ENCODE assay signal across 2 cellular contexts in genomic region chr4:113407409-113407808, GRCh38.
TF ChIP-seq lines count a peak whose summit lies in the region.

No MANE protein-coding gene starts in this region.

TF ChIP-seq in HCT116, 20 proteins besides CTCF, POLR2A, EP300 and RAD21 (continued from another document):
- TF ChIP-seq FOSL1 (IDR thresholded peaks at IDR 0.05; ENCODE audit: low read depth) = no peak
- TF ChIP-seq SIN3A (IDR thresholded peaks at IDR 0.05; ENCODE audit: low read depth) = no peak
- no peak for TF ChIP-seq EZH2 (IDR thresholded peaks at IDR 0.05)
- no peak for TF ChIP-seq SP1 (IDR thresholded peaks at IDR 0.05; ENCODE audit: low read depth)
- no peak for TF ChIP-seq REST (IDR thresholded peaks at IDR 0.05; ENCODE audit: low read depth)
- TF ChIP-seq ELF1 (IDR thresholded peaks at IDR 0.05; ENCODE audit: borderline replicate concordance, low read depth) = no peak
- no peak for TF ChIP-seq ZNF274 (IDR thresholded peaks at IDR 0.05; ENCODE audit: low read depth, low read length)
- no peak for TF ChIP-seq JUND (IDR thresholded peaks at IDR 0.05)

TF ChIP-seq in WTC11, 78 proteins besides CTCF, POLR2A, EP300 and RAD21 (continued from another document):
- TF ChIP-seq ZNF532 (CRISPR knock-in tag; IDR thresholded peaks at IDR 0.05; ENCODE audit: borderline replicate concordance) (no peak), AFF4 (CRISPR knock-in tag; IDR thresholded peaks at IDR 0.05; ENCODE audit: borderline replicate concordance) (no peak), PREB (CRISPR knock-in tag; IDR thresholded peaks at IDR 0.05; ENCODE audit: borderline replicate concordance) (no peak), EMX1 (CRISPR knock-in tag; IDR thresholded peaks at IDR 0.05) (no peak), E2F4 (CRISPR knock-in tag; IDR thresholded peaks at IDR 0.05; ENCODE audit: borderline replicate concordance, low read depth) (no peak), CREB1 (CRISPR knock-in tag; IDR thresholded peaks at IDR 0.05) (no peak), HMGXB4 (CRISPR knock-in tag; IDR thresholded peaks at IDR 0.05) (no peak), NR3C1 (CRISPR knock-in tag; conservative IDR thresholded peaks at IDR 0.05; ENCODE audit: low read depth) (no peak), SMAD3 (CRISPR knock-in tag; IDR thresholded peaks at IDR 0.05; ENCODE audit: borderline replicate concordance) (no peak)
TF ChIP-seq in WTC11: peak in this region for 0.
